13 cellular contexts compared by ENCODE assay signal in the genomic region with DNA sequence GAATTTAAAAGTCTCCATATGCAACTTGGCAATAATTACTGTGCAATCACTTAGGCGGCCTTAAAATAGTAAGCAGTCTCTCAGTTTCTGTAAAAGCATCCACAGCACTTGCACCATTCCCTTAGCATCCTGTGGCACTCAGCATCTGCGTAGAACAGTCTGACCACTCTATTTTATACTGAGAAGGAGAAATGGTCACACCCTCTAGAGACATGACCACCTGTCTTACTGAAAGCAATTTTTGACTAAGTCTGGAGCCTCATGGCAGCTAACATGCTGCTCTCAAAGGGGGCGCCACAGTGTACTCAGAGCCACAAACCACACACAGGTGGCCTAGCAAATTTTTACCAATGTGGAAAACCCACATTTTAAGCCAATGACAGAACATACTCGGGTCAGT.
DNase-seq lines count a peak whose midpoint lies in the region; ATAC-seq, FAIRE-seq and TF ChIP-seq lines count a peak whose summit lies in the region.
"Had no signal": no experiment of that assay in that cellular context is flagged by ENCODE, and none has a peak within 500 bp of the region (broad histone marks: within the 10 kb centered on the region; RNA-seq: fewer than 3 reads in every experiment).

No MANE protein-coding gene starts in this region.

- ATAC-seq in HG02610 (IDR thresholded peaks at IDR 0.05; ENCODE audit: unreplicated experiment) (peak; percentile 88), HG03432 (IDR thresholded peaks at IDR 0.05; ENCODE audit: unreplicated experiment) (peak; percentile 82)
- ATAC-seq in stimulated activated naive CD8-positive, alpha-beta T cell treated with anti-CD3 and anti-CD28 coated beads, Interleukin-15, amount 100 ng/mL, for 72 hours = no peak
- ATAC-seq: naive thymus-derived CD4-positive, alpha-beta T cell; SK-N-SH treated with all-trans-retinoic acid at 6 μM for 48 hours had no signal

- no peaks in the 10 kb centered on the region for H3K27me3 ChIP-seq in ovary

- no peak overlapping the region for H3K4me3 ChIP-seq in ovary

- no peaks in the 10 kb centered on the region for H3K9me3 Mint-ChIP-seq in stimulated activated naive CD8-positive, alpha-beta T cell treated with anti-CD3 and anti-CD28 coated beads, Interleukin-15, amount 100 ng/mL, for 72 hours

- DNase-seq in G401 (ENCODE audit: low spot score) (peak; percentile 16), GM19239 (ENCODE audit: insufficient read length, low spot score) (no peak), ovary (no peak), T1000 (lab: John Stamatoyannopoulos, UW) (no peak)
- DNase-seq in stimulated activated naive CD8-positive, alpha-beta T cell treated with anti-CD3 and anti-CD28 coated beads, Interleukin-15, amount 100 ng/mL, for 72 hours = no peak
- no peak for DNase-seq in activated CD8-positive, alpha-beta memory T cell treated with anti-CD3 and anti-CD28 coated beads for 24 hours
- DNase-seq: activated CD4-positive, alpha-beta memory T cell treated with anti-CD3 and anti-CD28 coated beads, Interleukin-2, amount 10 ng/mL, durations not matched to agents 7 days and 5 days; anterior cingulate cortex; naive thymus-derived CD4-positive, alpha-beta T cell had no signal

- no peaks in the 10 kb centered on the region for H3K9me3 ChIP-seq in ovary

- H3K4me1 ChIP-seq in ovary (ENCODE audit: insufficient read depth) = peaks cover 2% of the 10 kb centered on the region

- H3K27ac Mint-ChIP-seq in stimulated activated naive CD8-positive, alpha-beta T cell treated with anti-CD3 and anti-CD28 coated beads, Interleukin-15, amount 100 ng/mL, for 72 hours = no peak overlapping the region
- H3K27ac Mint-ChIP-seq: activated CD4-positive, alpha-beta memory T cell treated with anti-CD3 and anti-CD28 coated beads, Interleukin-2, amount 10 ng/mL, durations not matched to agents 7 days and 5 days; naive thymus-derived CD4-positive, alpha-beta T cell had no signal

- intact Hi-C loops in ovary (cut with DNase I) = no loop called here

- no peaks in the 10 kb centered on the region for H3K4me1 Mint-ChIP-seq in stimulated activated naive CD8-positive, alpha-beta T cell treated with anti-CD3 and anti-CD28 coated beads, Interleukin-15, amount 100 ng/mL, for 72 hours
- H3K4me1 Mint-ChIP-seq: naive thymus-derived CD4-positive, alpha-beta T cell had no signal

- H3K36me3 ChIP-seq in ovary = no peaks in the 10 kb centered on the region

- H3K27ac ChIP-seq in ovary = no peak overlapping the region

- no peak overlapping the region for H3K4me3 Mint-ChIP-seq in stimulated activated naive CD8-positive, alpha-beta T cell treated with anti-CD3 and anti-CD28 coated beads, Interleukin-15, amount 100 ng/mL, for 72 hours
- H3K4me3 Mint-ChIP-seq: activated CD4-positive, alpha-beta memory T cell treated with anti-CD3 and anti-CD28 coated beads, Interleukin-2, amount 10 ng/mL, durations not matched to agents 7 days and 5 days; naive thymus-derived CD4-positive, alpha-beta T cell had no signal

- no peak for TF ChIP-seq POLR2A in ovary (IDR thresholded peaks at IDR 0.05)

- TF ChIP-seq EP300 in ovary (IDR thresholded peaks at IDR 0.05) = no peak

- WGBS in ovary, 3 donors = 91 to 94% (median 94%) methylated on average over 4 of the region's 4 CpGs

- no peak for TF ChIP-seq CTCF in ovary (IDR thresholded peaks at IDR 0.05)

- FAIRE-seq in GM19239 (lab: Jason Lieb, UNC) = peak; percentile 84
- FAIRE-seq: endothelial cell of umbilical vein had no signal

- in situ Hi-C loops in G401 (cut with HindIII; ENCODE audit: low sequenced_read_pairs) = no loop called here

- H3K27me3 Mint-ChIP-seq in stimulated activated naive CD8-positive, alpha-beta T cell treated with anti-CD3 and anti-CD28 coated beads, Interleukin-15, amount 100 ng/mL, for 72 hours = peaks cover 16% of the 10 kb centered on the region
- H3K27me3 Mint-ChIP-seq: activated CD4-positive, alpha-beta memory T cell treated with anti-CD3 and anti-CD28 coated beads, Interleukin-2, amount 10 ng/mL, durations not matched to agents 7 days and 5 days had no signal
